ENCODE assay signal across 24 cellular contexts in genomic region chr3:102480139-102480538, GRCh38. TPM values are rescaled to one million over a fixed set of nuclear protein-coding genes. Genes with fewer than 3 reads are reported as not detected.
"Had no signal": no experiment of that assay in that cellular context is flagged by ENCODE, and none has a peak within 500 bp of the region (broad histone marks: within the 10 kb centered on the region; RNA-seq: fewer than 3 reads in every experiment).

No MANE protein-coding gene starts in this region.

- H3K9me3 Mint-ChIP-seq: activated B cell treated with CpG ODN at 0.5 μM for 24 hours; activated CD4-positive, alpha-beta memory T cell treated with anti-CD3 and anti-CD28 coated beads, Interleukin-2, amount 10 ng/mL, durations not matched to agents 7 days and 5 days; activated naive CD4-positive, alpha-beta T cell treated with anti-CD3 and anti-CD28 coated beads for 36 hours had no signal

- H3K36me3 ChIP-seq: brain microvascular endothelial cell, tibial artery had no signal

- H3K27ac ChIP-seq: brain microvascular endothelial cell, tibial artery had no signal

- FAIRE-seq: frontal cortex, TTC549, urothelium cell line had no signal

- H3K4me1 Mint-ChIP-seq: activated B cell treated with CpG ODN at 0.5 μM for 24 hours; activated CD4-positive, alpha-beta memory T cell treated with anti-CD3 and anti-CD28 coated beads, Interleukin-2, amount 10 ng/mL, durations not matched to agents 7 days and 5 days; activated CD8-positive, alpha-beta memory T cell treated with anti-CD3 and anti-CD28 coated beads, Interleukin-2, amount 10 ng/mL, durations not matched to agents 7 days and 5 days had no signal

- H3K4me3 ChIP-seq: skin epidermis, tibial artery had no signal

- H3K27me3 ChIP-seq: brain microvascular endothelial cell, tibial artery had no signal

- H3K4me3 Mint-ChIP-seq: activated B cell treated with CpG ODN at 0.5 μM for 24 hours; activated CD4-positive, alpha-beta memory T cell treated with anti-CD3 and anti-CD28 coated beads, Interleukin-2, amount 10 ng/mL, durations not matched to agents 7 days and 5 days; activated CD8-positive, alpha-beta memory T cell treated with anti-CD3 and anti-CD28 coated beads, Interleukin-2, amount 10 ng/mL, durations not matched to agents 7 days and 5 days; activated naive CD4-positive, alpha-beta T cell treated with anti-CD3 and anti-CD28 coated beads for 36 hours had no signal

- H3K27me3 Mint-ChIP-seq: activated B cell treated with CpG ODN at 0.5 μM for 24 hours had no signal

- H3K36me3 Mint-ChIP-seq: activated CD8-positive, alpha-beta memory T cell treated with anti-CD3 and anti-CD28 coated beads, Interleukin-2, amount 10 ng/mL, durations not matched to agents 7 days and 5 days had no signal

- H3K27ac Mint-ChIP-seq: activated B cell treated with CpG ODN at 0.5 μM for 24 hours; activated CD4-positive, alpha-beta memory T cell treated with anti-CD3 and anti-CD28 coated beads, Interleukin-2, amount 10 ng/mL, durations not matched to agents 7 days and 5 days; activated CD8-positive, alpha-beta memory T cell treated with anti-CD3 and anti-CD28 coated beads, Interleukin-2, amount 10 ng/mL, durations not matched to agents 7 days and 5 days; activated naive CD4-positive, alpha-beta T cell treated with anti-CD3 and anti-CD28 coated beads for 36 hours had no signal

- ATAC-seq: activated CD8-positive, alpha-beta memory T cell treated with anti-CD3 and anti-CD28 coated beads, Interleukin-2, amount 10 ng/mL, durations not matched to agents 7 days and 5 days; stimulated activated naive CD8-positive, alpha-beta T cell treated with anti-CD3 and anti-CD28 coated beads, Interleukin-15, Interleukin-2, amounts not matched to agents 100 U/mL and 50 U/mL, for 24 hours had no signal

- H3K4me1 ChIP-seq: tibial artery had no signal

- DNase-seq: activated B cell treated with CpG ODN at 0.5 μM for 24 hours; activated CD4-positive, alpha-beta memory T cell treated with anti-CD3 and anti-CD28 coated beads, Interleukin-2, amount 10 ng/mL, durations not matched to agents 7 days and 5 days; activated CD4-positive, alpha-beta T cell treated with anti-CD3 and anti-CD28 coated beads for 4 hours; activated CD8-positive, alpha-beta memory T cell treated with anti-CD3 and anti-CD28 coated beads, Interleukin-2, amount 10 ng/mL, durations not matched to agents 7 days and 5 days; activated naive CD4-positive, alpha-beta T cell treated with anti-CD3 and anti-CD28 coated beads for 36 hours; activated T-cell treated with anti-CD3 and anti-CD28 coated beads, Interleukin-2, amount 50 U/mL, for 1 hour; aorta; brain microvascular endothelial cell; cortex of kidney; head of caudate nucleus; stimulated activated naive CD8-positive, alpha-beta T cell treated with anti-CD3 and anti-CD28 coated beads, Interleukin-15, Interleukin-2, amounts not matched to agents 100 U/mL and 50 U/mL, for 24 hours; substantia nigra; SW 1271; T-helper 2 cell; tibial artery had no signal

- H3K9me3 ChIP-seq: tibial artery had no signal

RNA-seq across cellular contexts. Expression of gene ZPLD1, which starts 45.3 kb away (rescaled TPM):
- total RNA-seq: activated B cell treated with CpG ODN at 0.5 μM for 24 hours; activated CD4-positive, alpha-beta memory T cell treated with anti-CD3 and anti-CD28 coated beads, Interleukin-2, amount 10 ng/mL, durations not matched to agents 7 days and 5 days; activated CD8-positive, alpha-beta memory T cell treated with anti-CD3 and anti-CD28 coated beads, Interleukin-2, amount 10 ng/mL, durations not matched to agents 7 days and 5 days; activated naive CD4-positive, alpha-beta T cell treated with anti-CD3 and anti-CD28 coated beads for 36 hours; frontal cortex; lung microvascular endothelial cell; mononuclear cell; omental fat pad had no signal
- polyA plus RNA-seq: aorta, esophagus, neural cell had no signal
